In the genomic region with DNA sequence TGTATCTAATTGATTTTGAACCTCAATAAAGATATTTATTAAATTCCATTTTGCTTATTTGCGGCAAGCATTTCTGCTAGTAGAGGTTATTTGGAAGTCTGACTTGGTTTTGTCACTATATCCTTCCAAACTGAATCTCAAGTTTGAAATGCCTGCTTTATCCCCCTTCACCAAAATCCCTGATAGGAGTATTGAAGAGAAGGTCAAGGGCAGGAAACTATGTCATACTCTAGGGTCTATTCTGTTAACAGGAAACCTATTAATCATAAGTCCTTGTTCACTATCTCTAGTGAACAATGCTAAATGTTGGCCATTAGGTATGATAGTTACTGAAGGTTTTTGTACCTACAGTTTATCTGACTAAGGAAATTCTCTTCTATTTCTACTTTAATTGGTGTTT, we compare ENCODE assay signal across 2 cellular contexts.
TF ChIP-seq lines count a peak whose summit lies in the region.

No MANE protein-coding gene starts in this region.

TF ChIP-seq in A549, 52 proteins besides CTCF, POLR2A, EP300 and RAD21:
- TF ChIP-seq, protein P1, sequence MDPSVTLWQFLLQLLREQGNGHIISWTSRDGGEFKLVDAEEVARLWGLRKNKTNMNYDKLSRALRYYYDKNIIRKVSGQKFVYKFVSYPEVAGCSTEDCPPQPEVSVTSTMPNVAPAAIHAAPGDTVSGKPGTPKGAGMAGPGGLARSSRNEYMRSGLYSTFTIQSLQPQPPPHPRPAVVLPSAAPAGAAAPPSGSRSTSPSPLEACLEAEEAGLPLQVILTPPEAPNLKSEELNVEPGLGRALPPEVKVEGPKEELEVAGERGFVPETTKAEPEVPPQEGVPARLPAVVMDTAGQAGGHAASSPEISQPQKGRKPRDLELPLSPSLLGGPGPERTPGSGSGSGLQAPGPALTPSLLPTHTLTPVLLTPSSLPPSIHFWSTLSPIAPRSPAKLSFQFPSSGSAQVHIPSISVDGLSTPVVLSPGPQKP (IDR thresholded peaks at IDR 0.05; ENCODE audit: low read depth, low read length): no peak
- TF ChIP-seq MAZ (IDR thresholded peaks at IDR 0.05; ENCODE audit: borderline replicate concordance, low read depth, low read length) (no peak), HEYL (CRISPR knock-in tag; IDR thresholded peaks at IDR 0.05) (no peak), MAFK (IDR thresholded peaks at IDR 0.05; ENCODE audit: partially characterized antibody) (no peak), HOXA7 (CRISPR knock-in tag; IDR thresholded peaks at IDR 0.05) (no peak)
- TF ChIP-seq, protein P2, sequence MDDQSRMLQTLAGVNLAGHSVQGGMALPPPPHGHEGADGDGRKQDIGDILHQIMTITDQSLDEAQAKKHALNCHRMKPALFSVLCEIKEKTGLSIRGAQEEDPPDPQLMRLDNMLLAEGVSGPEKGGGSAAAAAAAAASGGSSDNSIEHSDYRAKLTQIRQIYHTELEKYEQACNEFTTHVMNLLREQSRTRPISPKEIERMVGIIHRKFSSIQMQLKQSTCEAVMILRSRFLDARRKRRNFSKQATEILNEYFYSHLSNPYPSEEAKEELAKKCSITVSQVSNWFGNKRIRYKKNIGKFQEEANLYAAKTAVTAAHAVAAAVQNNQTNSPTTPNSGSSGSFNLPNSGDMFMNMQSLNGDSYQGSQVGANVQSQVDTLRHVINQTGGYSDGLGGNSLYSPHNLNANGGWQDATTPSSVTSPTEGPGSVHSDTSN (IDR thresholded peaks at IDR 0.05): no peak
- TF ChIP-seq, protein P3, sequence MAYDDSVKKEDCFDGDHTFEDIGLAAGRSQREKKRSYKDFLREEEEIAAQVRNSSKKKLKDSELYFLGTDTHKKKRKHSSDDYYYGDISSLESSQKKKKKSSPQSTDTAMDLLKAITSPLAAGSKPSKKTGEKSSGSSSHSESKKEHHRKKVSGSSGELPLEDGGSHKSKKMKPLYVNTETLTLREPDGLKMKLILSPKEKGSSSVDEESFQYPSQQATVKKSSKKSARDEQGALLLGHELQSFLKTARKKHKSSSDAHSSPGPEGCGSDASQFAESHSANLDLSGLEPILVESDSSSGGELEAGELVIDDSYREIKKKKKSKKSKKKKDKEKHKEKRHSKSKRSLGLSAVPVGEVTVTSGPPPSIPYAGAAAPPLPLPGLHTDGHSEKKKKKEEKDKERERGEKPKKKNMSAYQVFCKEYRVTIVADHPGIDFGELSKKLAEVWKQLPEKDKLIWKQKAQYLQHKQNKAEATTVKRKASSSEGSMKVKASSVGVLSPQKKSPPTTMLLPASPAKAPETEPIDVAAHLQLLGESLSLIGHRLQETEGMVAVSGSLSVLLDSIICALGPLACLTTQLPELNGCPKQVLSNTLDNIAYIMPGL (CRISPR knock-in tag; IDR thresholded peaks at IDR 0.05; ENCODE audit: borderline replicate concordance): no peak

TF ChIP-seq in endothelial cell of umbilical vein, 7 proteins besides CTCF, POLR2A, EP300 and RAD21:
- TF ChIP-seq JUN (IDR thresholded peaks at IDR 0.05; ENCODE audit: borderline replicate concordance, insufficient read depth, insufficient read length, low read depth) (peak; percentile 17), GATA2 (IDR thresholded peaks at IDR 0.05; ENCODE audit: insufficient read depth, insufficient read length, low read depth, low read length) (no peak)
TF ChIP-seq in endothelial cell of umbilical vein: peak in this region for 1.
